ENCODE assay signal across 10 cellular contexts in genomic region chr13:98976338-98976737, GRCh38. TPM values are rescaled to one million over a fixed set of nuclear protein-coding genes. Genes with fewer than 3 reads are reported as not detected.
DNase-seq lines count a peak whose midpoint lies in the region; ATAC-seq and TF ChIP-seq lines count a peak whose summit lies in the region.
"Had no signal": no experiment of that assay in that cellular context is flagged by ENCODE, and none has a peak within 500 bp of the region (broad histone marks: within the 10 kb centered on the region; RNA-seq: fewer than 3 reads in every experiment).

No MANE protein-coding gene starts in this region.

- H3K9me3 ChIP-seq in heart left ventricle, result no peaks in the 10 kb centered on the region
- H3K9me3 ChIP-seq in uterus, result no peaks in the 10 kb centered on the region

- H3K27ac ChIP-seq in heart left ventricle (peak overlapping the region; percentile 50 to 84 (median 74)), caudate nucleus (ENCODE audit: low read depth, low read length) (peak overlapping the region; percentile 88), uterus (peak overlapping the region; percentile 11 to 77)

- TF ChIP-seq CTCF in heart left ventricle (IDR thresholded peaks at IDR 0.05), result no peak
- no peak for TF ChIP-seq CTCF in mesothelial cell of epicardium (IDR thresholded peaks at IDR 0.05; ENCODE audit: unreplicated experiment)
- TF ChIP-seq CTCF in uterus (IDR thresholded peaks at IDR 0.05), result no peak

- TF ChIP-seq POLR2A in heart left ventricle (IDR thresholded peaks at IDR 0.05), result no peak
- TF ChIP-seq POLR2A in uterus (IDR thresholded peaks at IDR 0.05), result no peak

- H3K36me3 Mint-ChIP-seq in mesothelial cell of epicardium, result no peaks in the 10 kb centered on the region

- H3K4me3 ChIP-seq in heart left ventricle, result peak overlapping the region; percentile 18 to 76 (median 57)
- peak overlapping the region in 1 of 2 donors; percentile 30 for H3K4me3 ChIP-seq in uterus

- intact Hi-C loops in heart left ventricle (cut with DNase I) (loop anchor here in 7 of 10 donors (2.0 to 10.0 kb wide), 6 partner anchors 51 to 62 kb away; no protein-coding TSS in a partner anchor), Right ventricle myocardium inferior (cut with DNase I) (no loop called here), uterus (cut with DNase I; ENCODE audit: low total_unique reads) (no loop called here)

- H3K4me1 ChIP-seq in heart left ventricle (peaks cover 0 to 73% (median 38%) of the 10 kb centered on the region in 12 donors), uterus (peaks cover 0 to 3% of the 10 kb centered on the region in 2 donors)

- ATAC-seq in heart left ventricle, result peak in 1 of 4 donors; percentile 27
- no peak for ATAC-seq in Right ventricle myocardium inferior
- no peak for ATAC-seq in GM19455 (IDR thresholded peaks at IDR 0.05; ENCODE audit: unreplicated experiment)
- ATAC-seq in HG03469 (IDR thresholded peaks at IDR 0.05; ENCODE audit: unreplicated experiment), result no peak

- H3K4me1 Mint-ChIP-seq in mesothelial cell of epicardium, result peaks cover 63% of the 10 kb centered on the region

- DNase-seq in heart left ventricle, result no peak
- no peak for DNase-seq in Right ventricle myocardium inferior (ENCODE audit: missing footprints)
- DNase-seq in caudate nucleus (lab: John Stamatoyannopoulos, UW), result no peak
- DNase-seq in mesothelial cell of epicardium (ENCODE audit: low spot score in 2 of 2, unreplicated experiment in 2 of 2), result no peak
- DNase-seq in uterus, result no peak
- no peak for DNase-seq in NCI-H774 (lab: John Stamatoyannopoulos, UW)
- DNase-seq: NCI-H345, occipital lobe had no signal

- H3K27ac Mint-ChIP-seq in mesothelial cell of epicardium, result peak overlapping the region; percentile 94

- peak overlapping the region; percentile 12 for H3K4me3 Mint-ChIP-seq in mesothelial cell of epicardium

- no peaks in the 10 kb centered on the region for H3K27me3 Mint-ChIP-seq in mesothelial cell of epicardium (ENCODE audit: low read depth)

- no peaks in the 10 kb centered on the region for H3K9me3 Mint-ChIP-seq in mesothelial cell of epicardium

- H3K36me3 ChIP-seq in heart left ventricle, result no peaks in the 10 kb centered on the region
- no peaks in the 10 kb centered on the region for H3K36me3 ChIP-seq in uterus

- peaks cover 0 to 13% (median 0%) of the 10 kb centered on the region in 9 donors for H3K27me3 ChIP-seq in heart left ventricle
- H3K27me3 ChIP-seq in uterus, result no peaks in the 10 kb centered on the region

RNA-seq across cellular contexts. Expression of gene DOCK9, which starts 1.5 kb away (rescaled TPM):
- total RNA-seq in heart left ventricle (100 to 1,000 TPM in 1 of 9 donors, 10 to 100 TPM in 8; 35.0 to 128 (median 45.2) TPM), Right ventricle myocardium inferior (34.9 TPM), mesothelial cell of epicardium (21.0 to 26.6 TPM (median 22.8 TPM) in 3 replicates), uterus (100 to 1,000 TPM in 3 of 4 donors, 10 to 100 TPM in 1; 79.1 to 197 (median 107) TPM)
- 10 to 100 TPM; 21.4 to 59.8 TPM for polyA plus RNA-seq in heart left ventricle

Comparison
In these comparisons a context has a peak if more than half of its experiments do, and no peak if none do; other contexts are left out.
1. intact Hi-C loops: an anchor here in heart left ventricle (2.0 to 10.0 kb wide); none called in Right ventricle myocardium inferior and uterus.